ENCODE assay signal across 8 cellular contexts in genomic region chr9:41354060-41354934, GRCh38.
A peak's percentile ranks its signal among the peaks of the same experiment; 100 is the strongest.
DNase-seq lines count a peak whose midpoint lies in the region; ATAC-seq and TF ChIP-seq lines count a peak whose summit lies in the region.
"Not testable (repeated sequence)": the region's sequence is repeated elsewhere in the genome, so short reads cannot be mapped to it uniquely, and the experiment has no call there.

No MANE protein-coding gene starts in this region.

- WGBS in testis, 2 donors: 11 to 27% methylated on average over 12 to 26 of the region's 47 CpGs

- not testable (repeated sequence) for H3K9me3 Mint-ChIP-seq in CD4-positive, alpha-beta T cell; activated T-helper 1 cell treated with anti-CD3 and anti-CD28 coated beads, Interleukin-12 subunit alpha, Interleukin-12 subunit beta, Interleukin-2, Interleukin-4 antibody, amounts not matched to agents 30 ng/mL and 10 ng/mL and 1 ng/mL, durations not matched to agents 14 hours and 24 hours and 36 hours; immature natural killer cell; osteocyte (ENCODE audit: unreplicated experiment)

- H2AFZ ChIP-seq in Karpas-422 (ENCODE audit: low read length): not testable (repeated sequence)

- not testable (repeated sequence) for TF ChIP-seq CTCF in CD4-positive, alpha-beta T cell (IDR thresholded peaks at IDR 0.05); osteocyte (IDR thresholded peaks at IDR 0.05); testis (IDR thresholded peaks at IDR 0.05)

- H3K4me1 Mint-ChIP-seq in CD4-positive, alpha-beta T cell (ENCODE audit: low read depth); T-helper 17 cell; activated T-helper 1 cell treated with anti-CD3 and anti-CD28 coated beads, Interleukin-12 subunit alpha, Interleukin-12 subunit beta, Interleukin-2, Interleukin-4 antibody, amounts not matched to agents 30 ng/mL and 10 ng/mL and 1 ng/mL, durations not matched to agents 14 hours and 24 hours and 36 hours (ENCODE audit: low read depth); osteocyte (ENCODE audit: unreplicated experiment): not testable (repeated sequence)
- H3K4me1 Mint-ChIP-seq in immature natural killer cell: peaks cover 8 to 10% of the 10 kb centered on the region in 2 donors

- not testable (repeated sequence) for H3K27me3 Mint-ChIP-seq in CD4-positive, alpha-beta T cell; T-helper 17 cell; activated T-helper 1 cell treated with anti-CD3 and anti-CD28 coated beads, Interleukin-12 subunit alpha, Interleukin-12 subunit beta, Interleukin-2, Interleukin-4 antibody, amounts not matched to agents 30 ng/mL and 10 ng/mL and 1 ng/mL, durations not matched to agents 14 hours and 24 hours and 36 hours (ENCODE audit: insufficient read depth); osteocyte (ENCODE audit: unreplicated experiment)
- peaks cover 7 to 12% (median 8%) of the 10 kb centered on the region in 3 donors for H3K27me3 Mint-ChIP-seq in immature natural killer cell (ENCODE audit: low read depth in 3 of 3)

- H3K27me3 ChIP-seq in CD4-positive, alpha-beta T cell (ENCODE audit: control insufficient read depth, insufficient read depth, low read length); Karpas-422 (ENCODE audit: low read length); testis: not testable (repeated sequence)

- CTCF ChIA-PET in CD4-positive, alpha-beta T cell (lab: Charles Lee): not testable (repeated sequence)

- peak in 1 of 10 experiments; percentile 13 for DNase-seq in CD4-positive, alpha-beta T cell
- DNase-seq in Karpas-422 (peak; percentile 52), osteocyte (ENCODE audit: extremely low spot score, unreplicated experiment) (peak; percentile 75), testis (peak; percentile 14)
- not testable (repeated sequence) for DNase-seq in T-helper 17 cell; activated T-helper 1 cell treated with anti-CD3 and anti-CD28 coated beads, Interleukin-12 subunit alpha, Interleukin-12 subunit beta, Interleukin-2, Interleukin-4 antibody, amounts not matched to agents 30 ng/mL and 10 ng/mL and 1 ng/mL, durations not matched to agents 14 hours and 24 hours and 36 hours (ENCODE audit: low spot score); immature natural killer cell
- peak; percentile 19 for DNase-seq in central memory CD4-positive, alpha-beta T cell

- 0 out of 2 replicates have a peak overlapping the region, but pooled peaks have one; percentile 24 for H3K9ac ChIP-seq in Karpas-422 (ENCODE audit: low read length)

- POLR2A ChIA-PET in CD4-positive, alpha-beta T cell (lab: Charles Lee): not testable (repeated sequence)

- peak overlapping the region; percentile 29 for H3K4me2 ChIP-seq in Karpas-422 (ENCODE audit: low read depth, low read length, poor library complexity, severe bottlenecking)

- not testable (repeated sequence) for H3K79me2 ChIP-seq in Karpas-422 (ENCODE audit: low read length)

- not testable (repeated sequence) for H4K20me1 ChIP-seq in Karpas-422 (ENCODE audit: insufficient read depth, low read depth, low read length)

- not testable (repeated sequence) for TF ChIP-seq POLR2A in testis (IDR thresholded peaks at IDR 0.05)

- ATAC-seq in CD4-positive, alpha-beta T cell (ENCODE audit: poor library complexity): peak; percentile 50
- ATAC-seq in T-helper 17 cell: peak; percentile 31

- intact Hi-C loops in CD4-positive, alpha-beta T cell (cut with DNase I, micrococcal nuclease); activated T-helper 1 cell treated with anti-CD3 and anti-CD28 coated beads, Interleukin-12 subunit alpha, Interleukin-12 subunit beta, Interleukin-2, Interleukin-4 antibody, amounts not matched to agents 30 ng/mL and 10 ng/mL and 1 ng/mL, durations not matched to agents 14 hours and 24 hours and 36 hours (cut with micrococcal nuclease); testis (cut with DNase I; ENCODE audit: low total_unique reads): not testable (repeated sequence)

- H3K9me3 ChIP-seq in CD4-positive, alpha-beta T cell (ENCODE audit: control insufficient read depth, low read length); Karpas-422 (ENCODE audit: low read length); T-helper 17 cell (ENCODE audit: control insufficient read depth, low read length, poor library complexity, severe bottlenecking); testis: not testable (repeated sequence)

- peak overlapping the region; percentile 80 for H3K27ac Mint-ChIP-seq in CD4-positive, alpha-beta T cell
- peak overlapping the region; percentile 77 for H3K27ac Mint-ChIP-seq in T-helper 17 cell
- peak overlapping the region; percentile 29 for H3K27ac Mint-ChIP-seq in activated T-helper 1 cell treated with anti-CD3 and anti-CD28 coated beads, Interleukin-12 subunit alpha, Interleukin-12 subunit beta, Interleukin-2, Interleukin-4 antibody, amounts not matched to agents 30 ng/mL and 10 ng/mL and 1 ng/mL, durations not matched to agents 14 hours and 24 hours and 36 hours
- H3K27ac Mint-ChIP-seq in immature natural killer cell; osteocyte (ENCODE audit: unreplicated experiment): not testable (repeated sequence)

- peak overlapping the region; percentile 70 for H3K4me3 Mint-ChIP-seq in CD4-positive, alpha-beta T cell
- H3K4me3 Mint-ChIP-seq in T-helper 17 cell: peak overlapping the region; percentile 83
- peak overlapping the region; percentile 49 for H3K4me3 Mint-ChIP-seq in activated T-helper 1 cell treated with anti-CD3 and anti-CD28 coated beads, Interleukin-12 subunit alpha, Interleukin-12 subunit beta, Interleukin-2, Interleukin-4 antibody, amounts not matched to agents 30 ng/mL and 10 ng/mL and 1 ng/mL, durations not matched to agents 14 hours and 24 hours and 36 hours
- H3K4me3 Mint-ChIP-seq in immature natural killer cell: peak overlapping the region in 3 of 5 donors; percentile 21 to 63 (median 30)
- H3K4me3 Mint-ChIP-seq in osteocyte (ENCODE audit: unreplicated experiment): not testable (repeated sequence)

- peak overlapping the region; percentile 52; the same call in 1 of the 2 replicates for H3K4me3 ChIP-seq in Karpas-422 (ENCODE audit: low read length)
- H3K4me3 ChIP-seq in testis: peak overlapping the region; percentile 29 to 44

- H3K9me2 ChIP-seq in Karpas-422 (replicated peaks; ENCODE audit: insufficient read depth, low read length): not testable (repeated sequence)

- H3K4me1 ChIP-seq in Karpas-422 (ENCODE audit: low read length); testis: not testable (repeated sequence)

- H3K36me3 ChIP-seq in Karpas-422 (ENCODE audit: insufficient read depth, low read length); testis (ENCODE audit: low read depth, missing control alignments): not testable (repeated sequence)

- H3K36me3 Mint-ChIP-seq in CD4-positive, alpha-beta T cell (ENCODE audit: low read depth); T-helper 17 cell (ENCODE audit: low read depth); activated T-helper 1 cell treated with anti-CD3 and anti-CD28 coated beads, Interleukin-12 subunit alpha, Interleukin-12 subunit beta, Interleukin-2, Interleukin-4 antibody, amounts not matched to agents 30 ng/mL and 10 ng/mL and 1 ng/mL, durations not matched to agents 14 hours and 24 hours and 36 hours (ENCODE audit: low read depth); immature natural killer cell; osteocyte (ENCODE audit: unreplicated experiment): not testable (repeated sequence)

- not testable (repeated sequence) for H3K27ac ChIP-seq in CD4-positive, alpha-beta T cell (ENCODE audit: low read depth, low read length); testis
- H3K27ac ChIP-seq in Karpas-422 (ENCODE audit: low read length): peak overlapping the region; percentile 47
